Comparison of ENCODE assay signal across 8 cellular contexts in the genomic region with DNA sequence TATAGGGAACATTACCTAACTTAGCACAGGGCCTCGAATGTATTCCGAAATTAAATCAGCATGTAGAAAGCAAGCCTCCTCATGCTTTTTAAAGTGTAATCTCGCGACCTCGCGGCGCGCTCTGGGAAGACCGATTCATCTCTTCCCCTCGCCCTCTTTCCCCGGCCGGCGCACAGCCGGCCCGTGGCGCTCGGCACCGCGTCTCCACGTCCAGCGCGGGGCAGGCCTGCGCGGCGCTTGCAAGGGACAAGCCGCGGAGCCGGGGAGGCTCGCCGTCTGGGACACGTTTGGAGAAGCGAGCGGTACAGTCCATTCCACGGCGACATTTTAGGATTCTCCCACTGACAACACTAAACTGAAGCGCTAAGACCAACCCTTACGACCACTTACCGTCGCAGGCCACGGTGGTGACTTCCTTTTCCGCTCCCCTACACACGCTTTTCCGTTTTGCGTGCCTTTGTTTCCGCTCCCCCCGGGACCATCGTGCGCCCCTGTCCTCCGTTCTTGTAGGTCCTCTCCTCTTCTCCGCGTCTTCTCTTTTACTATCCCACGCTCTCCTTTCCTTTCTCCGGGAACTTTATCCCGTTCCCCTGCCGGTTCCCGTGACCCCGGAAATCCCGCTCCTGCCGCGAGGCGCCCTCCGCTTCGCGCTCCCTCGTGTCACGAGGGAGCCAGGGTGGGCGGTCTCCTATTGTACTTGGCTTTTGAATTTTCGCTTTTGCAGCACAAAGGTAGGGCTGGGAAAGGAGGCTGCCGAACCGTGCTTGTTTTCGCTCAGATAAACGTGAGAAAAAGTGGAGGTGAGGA. TPM values are rescaled to one million over a fixed set of nuclear protein-coding genes. Genes with fewer than 3 reads are reported as not detected.
DNase-seq lines count a peak whose midpoint lies in the region; ATAC-seq and TF ChIP-seq lines count a peak whose summit lies in the region.

A gene with protein sequence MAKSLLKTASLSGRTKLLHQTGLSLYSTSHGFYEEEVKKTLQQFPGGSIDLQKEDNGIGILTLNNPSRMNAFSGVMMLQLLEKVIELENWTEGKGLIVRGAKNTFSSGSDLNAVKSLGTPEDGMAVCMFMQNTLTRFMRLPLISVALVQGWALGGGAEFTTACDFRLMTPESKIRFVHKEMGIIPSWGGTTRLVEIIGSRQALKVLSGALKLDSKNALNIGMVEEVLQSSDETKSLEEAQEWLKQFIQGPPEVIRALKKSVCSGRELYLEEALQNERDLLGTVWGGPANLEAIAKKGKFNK (minus strand): TSS at position 664 of the 807 bp plus-strand sequence. CDS start 12,581 bp downstream, outside the sequence.

- no peaks in the 10 kb centered on the region for H3K9me3 ChIP-seq in right lobe of liver

- no peaks in the 10 kb centered on the region for H3K36me3 ChIP-seq in right lobe of liver

- H3K4me1 ChIP-seq in right lobe of liver, result peaks cover 0 to 37% (median 12%) of the 10 kb centered on the region in 4 donors

- DNase-seq in AML-193 (lab: John Stamatoyannopoulos, UW) (peak; percentile 73 to 81), NCI-H510A treated with DMSO at 0.1 percent for 48 hours (lab: John Stamatoyannopoulos, UW) (peak; percentile 45), dorsolateral prefrontal cortex (peak; percentile 34 to 74 (median 62)), right lobe of liver (peak; percentile 70 to 73 (median 72))
- DNase-seq in activated CD4-positive, alpha-beta T cell treated with anti-CD3 and anti-CD28 coated beads for 4 hours, result peak; percentile 67 to 73
- DNase-seq in stimulated activated CD4-positive, alpha-beta T cell treated with anti-CD3 and anti-CD28 coated beads, Interleukin-4, amount 100 ng/mL, for 24 hours, result peak; percentile 76

- peak in 15 of 56 donors; percentile 4 to 29 (median 20) for TF ChIP-seq CTCF in dorsolateral prefrontal cortex (IDR thresholded peaks at IDR 0.05 in 54 of 56, conservative IDR thresholded peaks at IDR 0.05 in 2 of 56; ENCODE audit: low read depth in 1 of 56, partially characterized antibody in 56 of 56)
- no peak for TF ChIP-seq CTCF in right lobe of liver (IDR thresholded peaks at IDR 0.05)

- H3K27me3 ChIP-seq in dorsolateral prefrontal cortex, result no peaks in the 10 kb centered on the region
- no peaks in the 10 kb centered on the region for H3K27me3 ChIP-seq in right lobe of liver

- intact Hi-C loops in dorsolateral prefrontal cortex (cut with DNase I), result no loop called here
- intact Hi-C loops in right lobe of liver (cut with DNase I), result no loop called here

- TF ChIP-seq POLR2A in GM19193 (IDR thresholded peaks at IDR 0.05; ENCODE audit: extremely low read depth, insufficient read depth, insufficient read length), result peak; percentile 77
- TF ChIP-seq POLR2A in right lobe of liver (IDR thresholded peaks at IDR 0.05), result peak; percentile 50

- peak within 1 kb of the TSS; percentile 56 to 95 (median 81) for H3K4me3 ChIP-seq in dorsolateral prefrontal cortex
- H3K4me3 ChIP-seq in right lobe of liver, result peak within 1 kb of the TSS; percentile 69 to 76 (median 74)

- ATAC-seq in HG03378 (IDR thresholded peaks at IDR 0.05; ENCODE audit: unreplicated experiment) (peak; percentile 69), right lobe of liver (peak; percentile 73 to 86 (median 84))

- peak within 1 kb of the TSS in 54 of 59 donors; percentile 3 to 86 (median 56) for H3K27ac ChIP-seq in dorsolateral prefrontal cortex
- H3K27ac ChIP-seq in right lobe of liver, result peak within 1 kb of the TSS; percentile 79 to 83 (median 81)

- under 1% methylated on average over 55 of the region's 72 CpGs for WGBS in right lobe of liver (ENCODE audit: insufficient coverage, low coverage, low lambda C conversion rate, missing lambda C conversion rate)

RNA-seq across cellular contexts. Expression of the gene that starts here (rescaled TPM):
- total RNA-seq in dorsolateral prefrontal cortex (10 to 100 TPM; 24.3 to 53.0 (median 39.9) TPM), right lobe of liver (10 to 100 TPM; 41.3 to 51.7 (median 45.7) TPM)

Comparison
In these comparisons a context has a peak if more than half of its experiments do, and no peak if none do; other contexts are left out.
1. Peak in every context shown above with its lines: DNase-seq, ATAC-seq, H3K4me3 ChIP-seq and H3K27ac ChIP-seq.